In the genomic region with DNA sequence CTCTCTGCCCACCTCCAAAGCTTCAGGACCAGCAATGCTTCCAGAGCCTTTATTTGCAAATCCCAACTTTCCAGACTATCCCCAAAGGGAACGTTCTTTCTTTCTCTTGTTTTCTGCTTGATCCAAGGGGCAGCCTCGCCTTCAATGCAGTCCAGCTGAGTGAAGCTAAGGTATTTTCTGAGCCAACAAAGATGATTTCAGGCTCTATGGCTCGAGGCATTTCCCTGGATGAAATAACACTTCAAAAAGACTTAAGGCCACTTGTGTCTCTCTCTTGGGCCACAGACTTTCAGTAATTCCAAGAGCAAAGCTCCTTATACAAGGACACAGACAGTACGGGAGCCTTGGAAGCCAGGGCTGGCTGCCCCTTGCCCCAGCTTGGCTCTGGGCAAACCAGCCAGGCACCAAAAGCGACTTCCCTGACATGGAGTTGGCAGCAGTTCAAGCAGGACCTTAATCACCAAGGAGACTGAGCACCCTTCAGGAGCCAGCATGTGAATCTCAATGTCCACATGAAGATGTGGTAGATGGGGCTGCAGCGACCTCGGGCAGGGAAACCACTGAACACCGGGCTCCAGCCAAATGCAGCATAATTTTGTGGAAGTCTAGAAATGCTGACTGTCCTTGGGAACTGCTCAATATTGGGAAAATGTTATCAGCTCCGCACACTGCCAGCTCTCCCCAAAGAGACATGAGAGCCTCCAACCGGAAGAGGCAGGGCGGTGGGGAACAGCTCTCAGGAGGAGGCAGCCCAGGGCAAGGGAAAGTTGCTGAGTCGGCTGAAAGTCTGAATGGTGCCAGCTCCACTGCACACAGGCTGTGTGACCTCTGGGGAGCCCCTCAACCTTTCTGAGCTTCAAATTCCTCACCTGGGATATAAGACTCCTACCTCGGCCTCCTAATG, we compare ENCODE assay signal across 10 cellular contexts. TPM values are rescaled to one million over a fixed set of nuclear protein-coding genes. Genes with fewer than 3 reads are reported as not detected.
DNase-seq lines count a peak whose midpoint lies in the region; ATAC-seq, FAIRE-seq and TF ChIP-seq lines count a peak whose summit lies in the region.
"Had no signal": no experiment of that assay in that cellular context is flagged by ENCODE, and none has a peak within 500 bp of the region (broad histone marks: within the 10 kb centered on the region; RNA-seq: fewer than 3 reads in every experiment).

No MANE protein-coding gene starts in this region.

- DNase-seq in AG04450 (ENCODE audit: low read depth, low spot score) (no peak), Peyer's patch (peak; percentile 13 to 44 (median 36)), pancreas (peak; percentile 61 to 71 (median 67)), NCI-H748 (lab: John Stamatoyannopoulos, UW; ENCODE audit: unreplicated experiment) (no peak)
- DNase-seq: activated CD8-positive, alpha-beta memory T cell treated with anti-CD3 and anti-CD28 coated beads, Interleukin-2, amount 50 U/mL, for 48 hours; SIG-M5 had no signal

- peak overlapping the region; percentile 81 for H3K27ac ChIP-seq in AG04450 (ENCODE audit: low read depth, low read length)
- H3K27ac ChIP-seq in Peyer's patch = peak overlapping the region; percentile 16 to 57 (median 24)
- H3K27ac ChIP-seq in gastroesophageal sphincter = peak overlapping the region in 3 of 4 donors; percentile 65 to 73 (median 68)
- H3K27ac ChIP-seq in pancreas = peak overlapping the region; percentile 76 to 89 (median 78)

- TF ChIP-seq CTCF in AG04450 (IDR thresholded peaks at IDR 0.05; ENCODE audit: low read depth, low read length) (no peak), Peyer's patch (IDR thresholded peaks at IDR 0.05) (no peak), gastroesophageal sphincter (IDR thresholded peaks at IDR 0.05) (no peak), pancreas (IDR thresholded peaks at IDR 0.05) (no peak)

- H3K4me3 ChIP-seq in AG04450 (ENCODE audit: low read depth, low read length) = no peak overlapping the region
- H3K4me3 ChIP-seq in Peyer's patch = no peak overlapping the region
- no peak overlapping the region for H3K4me3 ChIP-seq in gastroesophageal sphincter
- no peak overlapping the region for H3K4me3 ChIP-seq in pancreas

- peak; percentile 29 for ATAC-seq in gastroesophageal sphincter
- ATAC-seq in pancreas = peak; percentile 51 to 60 (median 56)
- no peak for ATAC-seq in HG02981 (IDR thresholded peaks at IDR 0.05; ENCODE audit: unreplicated experiment)
- no peak for ATAC-seq in HG02973 (IDR thresholded peaks at IDR 0.05; ENCODE audit: unreplicated experiment)
- no peak for ATAC-seq in HG02870 (IDR thresholded peaks at IDR 0.05; ENCODE audit: unreplicated experiment)

- 50 to 71% methylated on average over 2 to 3 of the region's 13 CpGs for WGBS in gastroesophageal sphincter (ENCODE audit: low coverage in 1 of 2), 2 donors
- WGBS in pancreas, 2 donors = 33 to 36% methylated on average over 13 of the region's 13 CpGs

- H3K27me3 ChIP-seq in AG04450 (ENCODE audit: control insufficient read depth, insufficient read depth, low read length) (no peaks in the 10 kb centered on the region), Peyer's patch (no peaks in the 10 kb centered on the region), gastroesophageal sphincter (no peaks in the 10 kb centered on the region), pancreas (no peaks in the 10 kb centered on the region)

- H3K9me3 ChIP-seq in AG04450 (ENCODE audit: control insufficient read depth, insufficient read depth, low read length) = no peaks in the 10 kb centered on the region
- no peaks in the 10 kb centered on the region for H3K9me3 ChIP-seq in Peyer's patch
- no peaks in the 10 kb centered on the region for H3K9me3 ChIP-seq in gastroesophageal sphincter
- no peaks in the 10 kb centered on the region for H3K9me3 ChIP-seq in pancreas

- H3K36me3 ChIP-seq in Peyer's patch = peaks cover 0 to 14% (median 0%) of the 10 kb centered on the region in 3 donors
- peaks cover 0 to 69% of the 10 kb centered on the region in 2 donors for H3K36me3 ChIP-seq in gastroesophageal sphincter
- peaks cover 0 to 4% (median 0%) of the 10 kb centered on the region in 3 donors for H3K36me3 ChIP-seq in pancreas

- CTCF ChIA-PET in AG04450 (lab: Charles Lee) = interaction anchor here (1.0 to 1.5 kb wide), 2 partner anchors 24 to 153 kb away, joined by 3 to 4 read pairs; no protein-coding TSS in a partner anchor

- intact Hi-C loops in pancreas (cut with DNase I) = no loop called here

- no peak for FAIRE-seq in pancreas (lab: Jason Lieb, UNC)

- TF ChIP-seq POLR2A in Peyer's patch (IDR thresholded peaks at IDR 0.05) = no peak
- TF ChIP-seq POLR2A in gastroesophageal sphincter (IDR thresholded peaks at IDR 0.05) = no peak

- POLR2A ChIA-PET in AG04450 (lab: Yijun Ruan, JAX) = interaction anchor here (0.9 kb wide), 1 partner anchor 11 kb away, joined by 4 read pairs; no protein-coding TSS in a partner anchor

- H3K4me1 ChIP-seq in Peyer's patch (peaks cover 0 to 15% (median 12%) of the 10 kb centered on the region in 4 donors), gastroesophageal sphincter (peaks cover 4 to 63% (median 36%) of the 10 kb centered on the region in 3 donors), pancreas (peaks cover 27 to 59% (median 34%) of the 10 kb centered on the region in 3 donors)

- no peak for TF ChIP-seq EP300 in gastroesophageal sphincter (IDR thresholded peaks at IDR 0.05)

RNA-seq across cellular contexts. Expression of a gene that starts 39.0 kb away (rescaled TPM):
- 33.3 and 34.2 TPM in 2 replicates for polyA plus RNA-seq in AG04450 (2011; rRNA removed)
- polyA minus RNA-seq in AG04450 (2011; rRNA and poly(A)+ RNA removed) = 41.1 and 42.9 TPM in 2 replicates
- 10 to 100 TPM; 22.8 to 33.1 (median 27.1) TPM for total RNA-seq in Peyer's patch
- 10 to 100 TPM; 32.7 to 42.8 (median 37.0) TPM for total RNA-seq in gastroesophageal sphincter
- total RNA-seq in pancreas = 10 to 100 TPM; 16.7 to 22.9 (median 21.6) TPM
- 10 to 100 TPM; 13.9 to 17.4 TPM for polyA plus RNA-seq in pancreas

RNA-seq across cellular contexts. Expression of a gene that starts 41.4 kb away (rescaled TPM):
- polyA plus RNA-seq in AG04450 (2011; rRNA removed) (52.6 and 56.2 TPM in 2 replicates), pancreas (10 to 100 TPM; 11.9 to 24.9 TPM)
- 23.2 and 25.6 TPM in 2 replicates for polyA minus RNA-seq in AG04450 (2011; rRNA and poly(A)+ RNA removed)
- total RNA-seq in Peyer's patch (10 to 100 TPM in 3 of 4 donors, 1 to 10 TPM in 1; 7.5 to 47.1 (median 22.2) TPM), gastroesophageal sphincter (10 to 100 TPM; 13.1 to 31.5 (median 17.9) TPM), pancreas (10 to 100 TPM in 3 of 6 donors, 1 to 10 TPM in 3; 5.9 to 26.1 (median 8.3) TPM)

RNA-seq across cellular contexts. Expression of a gene that starts 55.3 kb away (rescaled TPM):
- polyA plus RNA-seq in AG04450 (2011; rRNA removed) = 1.6 and 1.7 TPM in 2 replicates
- polyA minus RNA-seq in AG04450 (2011; rRNA and poly(A)+ RNA removed) = 2.2 and 3.2 TPM in 2 replicates
- total RNA-seq in Peyer's patch = 1 to 10 TPM in 3 of 4 donors, not detected in 1; 1.4 to 3.6 (median 2.1) TPM
- total RNA-seq in gastroesophageal sphincter = under 1 TPM in 1 of 4 donors, not detected in 3; 0.89 TPM
- total RNA-seq in pancreas = 1 to 10 TPM in 3 of 6 donors, under 1 TPM in 3; 0.65 to 3.9 (median 1.5) TPM
- under 1 TPM; 0.28 to 0.46 TPM for polyA plus RNA-seq in pancreas

Comparison
In these comparisons a context has a peak if more than half of its experiments do, and no peak if none do; other contexts are left out.
1. DNase-seq: peak in Peyer's patch (3 of 3) and pancreas (6 of 6); none in AG04450 (single experiment) and NCI-H748 (single experiment).
2. H3K27ac ChIP-seq: peak in every context shown above with its lines; median percentile 81 in AG04450; 78 in pancreas; 68 in gastroesophageal sphincter; 24 in Peyer's patch.
3. ATAC-seq: peak in gastroesophageal sphincter (single experiment) and pancreas (4 of 4); none in HG02981 (single experiment), HG02973 (single experiment) and HG02870 (single experiment).